In the genomic region with DNA sequence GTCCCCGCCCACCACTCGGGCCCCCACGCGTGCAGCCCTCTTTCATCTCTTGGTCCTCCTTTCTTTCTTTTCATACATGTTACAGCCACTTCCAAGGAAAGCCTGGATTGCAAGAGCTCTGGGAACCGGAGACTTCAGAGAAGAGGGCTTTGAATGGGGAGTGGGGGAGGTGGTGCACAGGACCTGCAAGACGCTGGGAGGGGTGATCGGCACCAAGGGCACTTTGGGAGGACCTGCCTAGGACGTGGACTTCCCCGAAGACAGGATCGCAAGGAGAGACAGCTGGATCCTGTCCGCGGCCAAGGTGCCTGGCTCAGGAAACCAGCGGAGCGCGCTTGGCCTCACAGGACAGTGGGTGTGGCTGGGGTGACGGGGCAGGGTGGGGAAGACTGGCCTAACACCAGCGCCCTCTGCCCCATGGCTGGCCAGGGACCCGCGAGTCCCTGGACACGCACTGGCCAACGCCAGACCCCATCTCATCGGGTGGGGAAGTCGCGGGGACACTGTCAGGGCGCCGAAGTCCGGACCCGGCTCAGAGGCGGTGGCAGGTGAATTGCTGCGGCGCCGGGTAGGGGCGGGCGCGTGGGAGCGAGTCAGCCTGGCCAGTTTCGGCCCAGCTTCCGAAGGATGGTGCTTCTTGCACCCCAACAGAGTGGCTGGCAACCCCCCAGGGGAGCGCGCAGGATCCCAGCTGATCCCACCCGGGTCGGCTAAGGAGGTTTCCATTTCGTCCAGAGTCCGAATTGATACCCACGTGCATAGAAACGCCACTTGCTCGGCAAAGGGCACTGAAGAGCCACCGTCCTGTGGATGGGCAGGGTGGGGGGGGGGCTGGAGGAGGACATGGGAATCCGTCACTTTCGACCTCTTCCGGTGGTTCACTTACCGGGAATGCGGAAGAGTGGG, we compare ENCODE assay signal across 9 cellular contexts. TPM values are rescaled to one million over a fixed set of nuclear protein-coding genes. Genes with fewer than 3 reads are reported as not detected.
DNase-seq lines count a peak whose midpoint lies in the region; ATAC-seq and TF ChIP-seq lines count a peak whose summit lies in the region.
"Had no signal": no experiment of that assay in that cellular context is flagged by ENCODE, and none has a peak within 500 bp of the region (broad histone marks: within the 10 kb centered on the region; RNA-seq: fewer than 3 reads in every experiment).

No MANE protein-coding gene starts in this region.

- H3K4me3 Mint-ChIP-seq in natural killer cell: peak overlapping the region; percentile 69

- no peaks in the 10 kb centered on the region for H3K9me3 ChIP-seq in esophagus squamous epithelium

- no peak for DNase-seq in AG10803 (ENCODE audit: low read depth)
- peak; percentile 65 for DNase-seq in NCI-H69 (lab: John Stamatoyannopoulos, UW)
- no peak for DNase-seq in esophagus squamous epithelium (lab: John Stamatoyannopoulos, UW)
- no peak for DNase-seq in natural killer cell
- DNase-seq in anterior cingulate cortex (lab: John Stamatoyannopoulos, UW): no peak
- DNase-seq in amygdala (lab: John Stamatoyannopoulos, UW): no peak
- DNase-seq in NCI-H510A treated with DMSO at 0.1 percent for 48 hours (lab: John Stamatoyannopoulos, UW): no peak

- TF ChIP-seq CTCF in AG10803 (conservative IDR thresholded peaks at IDR 0.05; ENCODE audit: low read length) (no peak), esophagus squamous epithelium (IDR thresholded peaks at IDR 0.05) (peak in 1 of 6 experiments; percentile 8), natural killer cell (IDR thresholded peaks at IDR 0.05) (no peak)

- H3K4me1 ChIP-seq in esophagus squamous epithelium: peaks cover 13 to 72% (median 28%) of the 10 kb centered on the region in 3 donors

- TF ChIP-seq POLR2A in esophagus squamous epithelium (IDR thresholded peaks at IDR 0.05): no peak

- H3K4me1 Mint-ChIP-seq in natural killer cell: peaks cover 16 to 39% of the 10 kb centered on the region in 2 donors

- intact Hi-C loops in esophagus squamous epithelium (cut with DNase I) (loop anchor here (5.0 to 10.0 kb wide), 2 partner anchors 155 to 358 kb away; no protein-coding TSS in a partner anchor), natural killer cell (cut with micrococcal nuclease) (loop anchor here (2.0 kb wide), 1 partner anchor 185 kb away; no protein-coding TSS in a partner anchor)

- peak overlapping the region; percentile 60 for H3K4me3 ChIP-seq in AG10803 (ENCODE audit: low read length)
- H3K4me3 ChIP-seq in esophagus squamous epithelium: peak overlapping the region; percentile 45 to 78 (median 66)

- peaks cover 42 to 53% of the 10 kb centered on the region in 2 donors for H3K27me3 Mint-ChIP-seq in natural killer cell (ENCODE audit: low read depth in 2 of 2)

- WGBS in esophagus squamous epithelium, 2 donors: 0 to 1% methylated on average over 15 to 18 of the region's 53 CpGs

- H3K27ac Mint-ChIP-seq in natural killer cell: no peak overlapping the region
- H3K27ac Mint-ChIP-seq: T-cell had no signal

- peaks cover 0 to 63% (median 0%) of the 10 kb centered on the region in 4 donors for H3K27me3 ChIP-seq in esophagus squamous epithelium

- H3K9me3 Mint-ChIP-seq in natural killer cell: no peaks in the 10 kb centered on the region
- H3K9me3 Mint-ChIP-seq: T-cell had no signal

- no peaks in the 10 kb centered on the region for H3K36me3 Mint-ChIP-seq in natural killer cell
- H3K36me3 Mint-ChIP-seq: T-cell had no signal

- H3K27ac ChIP-seq in esophagus squamous epithelium: peak overlapping the region; percentile 93 to 98 (median 96)

- no peaks in the 10 kb centered on the region for H3K36me3 ChIP-seq in esophagus squamous epithelium

- ATAC-seq in natural killer cell (peak in 1 of 3 donors; percentile 15), HG03025 (IDR thresholded peaks at IDR 0.05; ENCODE audit: low FRiP score, unreplicated experiment) (no peak)
- ATAC-seq: T-cell had no signal

RNA-seq across cellular contexts. Expression of gene THBD, which starts 0.7 kb away (rescaled TPM):
- 10 to 100 TPM; 54.9 to 93.4 (median 75.1) TPM for total RNA-seq in esophagus squamous epithelium
- total RNA-seq in natural killer cell: 1 to 10 TPM; 2.1 to 2.8 (median 2.1) TPM

RNA-seq across cellular contexts. Expression of gene SSTR4, which starts 15.1 kb away (rescaled TPM):
- not detected for total RNA-seq in esophagus squamous epithelium
- not detected for total RNA-seq in natural killer cell
- total RNA-seq: T-cell had no signal

RNA-seq across cellular contexts. Expression of gene CD93, which starts 35.9 kb away (rescaled TPM):
- total RNA-seq in esophagus squamous epithelium: 10 to 100 TPM in 2 of 4 donors, 1 to 10 TPM in 2; 4.5 to 22.9 (median 14.6) TPM
- 10 to 100 TPM in 2 of 3 donors, 1 to 10 TPM in 1; 8.0 to 17.9 (median 17.2) TPM for total RNA-seq in natural killer cell

Comparison
In these comparisons a context has a peak if more than half of its experiments do, and no peak if none do; other contexts are left out.
1. RNA of gene THBD, which starts 0.7 kb away (total RNA-seq): 54.9 to 93.4 TPM in esophagus squamous epithelium; 2.1 to 2.8 TPM in natural killer cell; every median in the first group is over 10 times any median in the second.